In genomic region chr15:31338879-31339557, GRCh38 we compare ENCODE assay signal across 8 cellular contexts. TPM values are rescaled to one million over a fixed set of nuclear protein-coding genes. Genes with fewer than 3 reads are reported as not detected.
DNase-seq lines count a peak whose midpoint lies in the region; ATAC-seq and TF ChIP-seq lines count a peak whose summit lies in the region.

No MANE protein-coding gene starts in this region.

- no peaks in the 10 kb centered on the region for H3K9me3 Mint-ChIP-seq in activated CD8-positive, alpha-beta T cell treated with anti-CD3 and anti-CD28 coated beads for 36 hours

- DNase-seq in Daoy (ENCODE audit: low read depth) = peak; percentile 91
- peak; percentile 96 for DNase-seq in M059J (ENCODE audit: low read depth)
- peak; percentile 79 for DNase-seq in activated CD8-positive, alpha-beta T cell treated with anti-CD3 and anti-CD28 coated beads for 36 hours
- DNase-seq in globus pallidus (ENCODE audit: low spot score) = peak; percentile 63
- DNase-seq in posterior vena cava (ENCODE audit: low spot score) = peak; percentile 92
- DNase-seq in HCEC 1CT = no peak

- H3K4me3 Mint-ChIP-seq in activated CD8-positive, alpha-beta T cell treated with anti-CD3 and anti-CD28 coated beads for 36 hours = peak overlapping the region; percentile 41

- POLR2A ChIA-PET in activated CD8-positive, alpha-beta T cell treated with anti-CD3 and anti-CD28 coated beads for 36 hours (lab: Charles Lee) = interaction anchor here (0.9 to 17.4 kb wide), 3 partner anchors 8 to 22 kb away, joined by 3 to 444 read pairs (median 4); no protein-coding TSS in a partner anchor

- CTCF ChIA-PET in activated CD8-positive, alpha-beta T cell treated with anti-CD3 and anti-CD28 coated beads for 36 hours (lab: Charles Lee) = interaction anchor here (1.0 to 1.2 kb wide), 4 partner anchors 18 to 152 kb away, joined by 3 to 5 read pairs (median 3); no protein-coding TSS in a partner anchor

- ATAC-seq in GM21515 (IDR thresholded peaks at IDR 0.05; ENCODE audit: unreplicated experiment) = peak; percentile 30
- peak; percentile 69 for ATAC-seq in activated CD8-positive, alpha-beta T cell treated with anti-CD3 and anti-CD28 coated beads for 36 hours
- ATAC-seq in GM19324 (IDR thresholded peaks at IDR 0.05; ENCODE audit: low FRiP score, unreplicated experiment) = no peak

- H3K27ac Mint-ChIP-seq in activated CD8-positive, alpha-beta T cell treated with anti-CD3 and anti-CD28 coated beads for 36 hours = peak overlapping the region; percentile 85

- peaks cover 97% of the 10 kb centered on the region for H3K4me1 Mint-ChIP-seq in activated CD8-positive, alpha-beta T cell treated with anti-CD3 and anti-CD28 coated beads for 36 hours (ENCODE audit: low read depth)

- intact Hi-C loops in activated CD8-positive, alpha-beta T cell treated with anti-CD3 and anti-CD28 coated beads for 36 hours (cut with micrococcal nuclease) = loop anchor here (10.0 kb wide), 1 partner anchor 46 kb away; no protein-coding TSS in a partner anchor
- intact Hi-C loops in posterior vena cava (cut with DNase I) = loop anchor here in 1 of 2 donors (10.0 kb wide), 1 partner anchor 124 kb away; no protein-coding TSS in a partner anchor

- H3K27me3 Mint-ChIP-seq in activated CD8-positive, alpha-beta T cell treated with anti-CD3 and anti-CD28 coated beads for 36 hours = no peaks in the 10 kb centered on the region

- TF ChIP-seq CTCF in activated CD8-positive, alpha-beta T cell treated with anti-CD3 and anti-CD28 coated beads for 36 hours (IDR thresholded peaks at IDR 0.05) = no peak

- H3K36me3 Mint-ChIP-seq in activated CD8-positive, alpha-beta T cell treated with anti-CD3 and anti-CD28 coated beads for 36 hours (ENCODE audit: low read depth) = peaks cover 23% of the 10 kb centered on the region

RNA-seq across cellular contexts. Expression of gene KLF13, which starts 12.4 kb away (rescaled TPM):
- 21.4 and 24.9 TPM in 2 replicates for total RNA-seq in Daoy (2014; rRNA removed; shearing (Covaris generic))
- total RNA-seq in M059J (2014; rRNA removed; shearing (Covaris generic)) = 7.3 and 16.8 TPM in 2 replicates
- total RNA-seq in activated CD8-positive, alpha-beta T cell treated with anti-CD3 and anti-CD28 coated beads for 36 hours = 100 to 1,000 TPM; 163 to 175 TPM
- total RNA-seq in posterior vena cava = 10 to 100 TPM; 49.6 to 97.8 TPM
